23 cellular contexts compared by ENCODE assay signal in genomic region chr22:46499798-46500174, GRCh38. TPM values are rescaled to one million over a fixed set of nuclear protein-coding genes. Genes with fewer than 3 reads are reported as not detected.
DNase-seq lines count a peak whose midpoint lies in the region; ATAC-seq and TF ChIP-seq lines count a peak whose summit lies in the region.
"Had no signal": no experiment of that assay in that cellular context is flagged by ENCODE, and none has a peak within 500 bp of the region (broad histone marks: within the 10 kb centered on the region; RNA-seq: fewer than 3 reads in every experiment).

No MANE protein-coding gene starts in this region.

- no peaks in the 10 kb centered on the region for H3K9me2 ChIP-seq in GM23338 (ENCODE audit: insufficient read depth)

- H3K27ac ChIP-seq in GM23338 (ENCODE audit: low read depth) (no peak overlapping the region), RWPE2 (ENCODE audit: poor library complexity, severe bottlenecking) (peak overlapping the region; percentile 85)
- H3K27ac ChIP-seq: heart right ventricle, neutrophil, psoas muscle, SJCRH30 had no signal

- peaks cover 5% of the 10 kb centered on the region for H3K27me3 Mint-ChIP-seq in GM23338 (ENCODE audit: insufficient read depth, low read depth, poor library complexity)

- ATAC-seq in GM23338 (peak; percentile 21), RWPE2 (ENCODE audit: low read depth) (no peak), GM19452 (IDR thresholded peaks at IDR 0.05; ENCODE audit: unreplicated experiment) (no peak), GM21447 (IDR thresholded peaks at IDR 0.05; ENCODE audit: unreplicated experiment) (no peak)
- ATAC-seq: heart right ventricle, mucosa of descending colon, Panc1, psoas muscle had no signal

- H3K36me3 Mint-ChIP-seq in GM23338 (ENCODE audit: low read depth) = no peaks in the 10 kb centered on the region
- H3K36me3 Mint-ChIP-seq: activated CD4-positive, alpha-beta memory T cell treated with anti-CD3 and anti-CD28 coated beads for 36 hours; activated naive CD8-positive, alpha-beta T cell treated with anti-CD3 and anti-CD28 coated beads for 36 hours had no signal

- no peaks in the 10 kb centered on the region for H3K36me3 ChIP-seq in GM23338 (ENCODE audit: insufficient read depth)
- H3K36me3 ChIP-seq in RWPE2 (ENCODE audit: low read depth) = peaks cover 11% of the 10 kb centered on the region
- no peaks in the 10 kb centered on the region for H3K36me3 ChIP-seq in neuron (ENCODE audit: insufficient read depth, low read length)
- H3K36me3 ChIP-seq: BE2C, heart right ventricle, neutrophil, SJCRH30 had no signal

- H3K4me2 ChIP-seq in GM23338 = peak overlapping the region; percentile 64; the same call in 1 of the 2 replicates

- no peak overlapping the region for H3K27ac Mint-ChIP-seq in GM23338
- H3K27ac Mint-ChIP-seq: activated CD4-positive, alpha-beta memory T cell treated with anti-CD3 and anti-CD28 coated beads for 36 hours; activated naive CD8-positive, alpha-beta T cell treated with anti-CD3 and anti-CD28 coated beads for 36 hours had no signal

- H3K4me3 ChIP-seq in GM23338 (0 out of 2 replicates have a peak overlapping the region, but pooled peaks have one; percentile 18), RWPE2 (ENCODE audit: severe bottlenecking) (no peak overlapping the region), neuron (ENCODE audit: low read length) (peak overlapping the region; percentile 15)
- H3K4me3 ChIP-seq: heart right ventricle, mucosa of descending colon, psoas muscle, SJCRH30 had no signal

- H3K4me1 ChIP-seq in GM23338 (ENCODE audit: insufficient read depth) (peaks cover 16% of the 10 kb centered on the region), RWPE2 (ENCODE audit: insufficient read depth, poor library complexity, severe bottlenecking) (peaks cover 39% of the 10 kb centered on the region), neuron (ENCODE audit: insufficient read depth, low read length) (peaks cover 22% of the 10 kb centered on the region)
- H3K4me1 ChIP-seq: psoas muscle, SJCRH30 had no signal

- TF ChIP-seq CTCF in GM23338 (conservative IDR thresholded peaks at IDR 0.05; ENCODE audit: low read depth in 2 of 2) (no peak), RWPE2 (IDR thresholded peaks at IDR 0.05; ENCODE audit: poor library complexity, severe bottlenecking) (no peak)

- H3F3A ChIP-seq in GM23338 (replicated peaks; ENCODE audit: low read depth) = no peaks in the 10 kb centered on the region

- no peaks in the 10 kb centered on the region for H3K9me3 ChIP-seq in RWPE2 (ENCODE audit: severe bottlenecking)
- no peaks in the 10 kb centered on the region for H3K9me3 ChIP-seq in neuron (ENCODE audit: low read length)
- H3K9me3 ChIP-seq: BE2C, heart right ventricle, mucosa of descending colon, neutrophil, psoas muscle, SJCRH30 had no signal

- peaks cover 3% of the 10 kb centered on the region; the same call in 1 of the 2 replicates for H3K79me2 ChIP-seq in GM23338 (replicated peaks; ENCODE audit: insufficient read depth)

- no peaks in the 10 kb centered on the region for H3K9me3 Mint-ChIP-seq in GM23338
- H3K9me3 Mint-ChIP-seq: activated CD4-positive, alpha-beta memory T cell treated with anti-CD3 and anti-CD28 coated beads for 36 hours; activated naive CD8-positive, alpha-beta T cell treated with anti-CD3 and anti-CD28 coated beads for 36 hours had no signal

- H4K20me1 ChIP-seq in GM23338 (replicated peaks; ENCODE audit: insufficient read depth) = peaks cover 4% of the 10 kb centered on the region; the same call in 1 of the 2 replicates

- H3K27me3 ChIP-seq in GM23338 (ENCODE audit: insufficient read depth) (no peaks in the 10 kb centered on the region), RWPE2 (ENCODE audit: insufficient read depth, poor library complexity, severe bottlenecking) (no peaks in the 10 kb centered on the region), neuron (ENCODE audit: insufficient read depth, low read length) (no peaks in the 10 kb centered on the region)
- H3K27me3 ChIP-seq: BE2C had no signal

- DNase-seq in GM23338 (ENCODE audit: low spot score) (no peak), RWPE2 (ENCODE audit: low spot score) (no peak), iPS-NIHi7 (ENCODE audit: extremely low spot score) (peak; percentile 7), dedifferentiated amniotic fluid mesenchymal stem cell (ENCODE audit: extremely low spot score) (no peak), NCI-H82 (lab: John Stamatoyannopoulos, UW) (no peak)
- DNase-seq: activated CD4-positive, alpha-beta memory T cell treated with anti-CD3 and anti-CD28 coated beads for 36 hours; activated CD4-positive, CD25-positive, alpha-beta regulatory T cell; activated naive CD8-positive, alpha-beta T cell treated with anti-CD3 and anti-CD28 coated beads for 36 hours; BE2C; DMS79 treated with DMSO at 0.1 percent for 48 hours; effector CD8-positive, alpha-beta T cell; heart right ventricle; mucosa of descending colon; NCI-H1436 treated with DMSO at 0.1 percent for 48 hours; NCI-H510A treated with DMSO at 0.1 percent for 48 hours; NK-92 treated with Interleukin-12 subunit alpha and Interleukin-12 subunit beta, amount 100 ng/mL, for 24 hours; SJCRH30 had no signal

- peak overlapping the region; percentile 25; the same call in 1 of the 3 replicates for H3K4me3 Mint-ChIP-seq in GM23338
- H3K4me3 Mint-ChIP-seq: activated CD4-positive, alpha-beta memory T cell treated with anti-CD3 and anti-CD28 coated beads for 36 hours; activated naive CD8-positive, alpha-beta T cell treated with anti-CD3 and anti-CD28 coated beads for 36 hours had no signal

- no peak overlapping the region for H2AFZ ChIP-seq in GM23338
- H2AFZ ChIP-seq in neuron (ENCODE audit: low read depth, low read length) = no peak overlapping the region

- peaks cover 34% of the 10 kb centered on the region for H3K4me1 Mint-ChIP-seq in GM23338

TF ChIP-seq in GM23338, 12 proteins besides CTCF, POLR2A, EP300 and RAD21:
- TF ChIP-seq EZH2 (IDR thresholded peaks at IDR 0.05; ENCODE audit: low read depth, unreplicated experiment) (no peak), ZNF114 (CRISPR knock-in tag; IDR thresholded peaks at IDR 0.05) (no peak), CREB1 (CRISPR knock-in tag; IDR thresholded peaks at IDR 0.05; ENCODE audit: low read depth) (no peak)

RNA-seq across cellular contexts. Expression of gene CELSR1, which starts 37.6 kb away (rescaled TPM):
- total RNA-seq in GM23338 (2014; rRNA removed; shearing (Covaris generic)) = 20.4 and 21.0 TPM in 2 replicates
- polyA plus RNA-seq in GM23338 (2016; fragmentation: Nextera tagmentation; extraction: Ambion mirVana) = 4.8 and 6.1 TPM in 2 replicates
- total RNA-seq: SJCRH30 had no signal
